In the genomic region with DNA sequence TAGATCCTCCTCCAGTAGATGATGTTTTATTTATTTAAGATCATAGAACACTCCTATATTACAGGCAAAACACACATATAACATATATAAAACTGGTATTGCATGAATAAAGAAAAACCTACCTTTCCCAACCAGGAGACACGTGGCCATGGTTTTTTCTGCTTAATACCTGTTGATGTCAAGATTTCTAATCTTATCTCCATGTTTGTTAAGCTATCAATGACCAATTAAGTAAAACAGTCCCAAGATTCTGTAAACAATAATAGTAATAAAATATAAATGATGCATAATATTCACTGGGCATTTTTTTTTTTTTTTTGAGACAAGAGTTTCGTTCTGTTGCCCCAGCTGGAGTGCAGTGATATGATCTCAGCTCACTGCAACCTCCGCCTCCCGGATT, we compare ENCODE assay signal across 1 cellular context.
TF ChIP-seq lines count a peak whose summit lies in the region.

No MANE protein-coding gene starts in this region.

TF ChIP-seq in A549, 52 proteins besides CTCF, POLR2A, EP300 and RAD21 (continued from another document):
- TF ChIP-seq E2F6 (IDR thresholded peaks at IDR 0.05; ENCODE audit: borderline replicate concordance, low read depth): no peak
